1 cellular context compared by ENCODE assay signal in the genomic region with DNA sequence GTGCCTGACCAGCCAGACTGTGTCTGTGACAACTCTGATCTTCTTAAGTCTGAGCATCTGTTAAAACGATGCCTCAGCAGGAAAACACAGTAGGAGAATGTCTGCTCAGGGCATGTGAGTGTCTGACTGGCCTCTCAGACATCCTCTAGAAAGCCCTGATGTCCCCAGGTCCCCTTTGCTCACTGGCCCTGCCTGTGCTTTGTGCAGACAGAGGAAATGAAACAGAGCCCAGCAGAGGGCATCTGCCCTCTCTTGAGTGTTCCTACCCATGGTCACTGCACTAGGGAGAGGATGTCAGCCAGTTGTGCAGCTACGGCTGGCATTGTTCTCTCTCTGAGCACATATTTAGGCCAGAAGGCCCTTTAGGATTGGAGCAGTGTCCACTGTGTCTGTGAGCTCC.
TF ChIP-seq lines count a peak whose summit lies in the region.

No MANE protein-coding gene starts in this region.

TF ChIP-seq in HCT116, 20 proteins besides CTCF, POLR2A, EP300 and RAD21 (continued from another document):
- TF ChIP-seq, protein P1, sequence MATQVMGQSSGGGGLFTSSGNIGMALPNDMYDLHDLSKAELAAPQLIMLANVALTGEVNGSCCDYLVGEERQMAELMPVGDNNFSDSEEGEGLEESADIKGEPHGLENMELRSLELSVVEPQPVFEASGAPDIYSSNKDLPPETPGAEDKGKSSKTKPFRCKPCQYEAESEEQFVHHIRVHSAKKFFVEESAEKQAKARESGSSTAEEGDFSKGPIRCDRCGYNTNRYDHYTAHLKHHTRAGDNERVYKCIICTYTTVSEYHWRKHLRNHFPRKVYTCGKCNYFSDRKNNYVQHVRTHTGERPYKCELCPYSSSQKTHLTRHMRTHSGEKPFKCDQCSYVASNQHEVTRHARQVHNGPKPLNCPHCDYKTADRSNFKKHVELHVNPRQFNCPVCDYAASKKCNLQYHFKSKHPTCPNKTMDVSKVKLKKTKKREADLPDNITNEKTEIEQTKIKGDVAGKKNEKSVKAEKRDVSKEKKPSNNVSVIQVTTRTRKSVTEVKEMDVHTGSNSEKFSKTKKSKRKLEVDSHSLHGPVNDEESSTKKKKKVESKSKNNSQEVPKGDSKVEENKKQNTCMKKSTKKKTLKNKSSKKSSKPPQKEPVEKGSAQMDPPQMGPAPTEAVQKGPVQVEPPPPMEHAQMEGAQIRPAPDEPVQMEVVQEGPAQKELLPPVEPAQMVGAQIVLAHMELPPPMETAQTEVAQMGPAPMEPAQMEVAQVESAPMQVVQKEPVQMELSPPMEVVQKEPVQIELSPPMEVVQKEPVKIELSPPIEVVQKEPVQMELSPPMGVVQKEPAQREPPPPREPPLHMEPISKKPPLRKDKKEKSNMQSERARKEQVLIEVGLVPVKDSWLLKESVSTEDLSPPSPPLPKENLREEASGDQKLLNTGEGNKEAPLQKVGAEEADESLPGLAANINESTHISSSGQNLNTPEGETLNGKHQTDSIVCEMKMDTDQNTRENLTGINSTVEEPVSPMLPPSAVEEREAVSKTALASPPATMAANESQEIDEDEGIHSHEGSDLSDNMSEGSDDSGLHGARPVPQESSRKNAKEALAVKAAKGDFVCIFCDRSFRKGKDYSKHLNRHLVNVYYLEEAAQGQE (IDR thresholded peaks at IDR 0.05; ENCODE audit: low read depth) = no peak
- no peak for TF ChIP-seq YY1 (IDR thresholded peaks at IDR 0.05; ENCODE audit: extremely low read depth, insufficient replicate concordance, low read depth, low read length)
- no peak for TF ChIP-seq CEBPB (IDR thresholded peaks at IDR 0.05; ENCODE audit: low read depth)
- TF ChIP-seq, protein P2, sequence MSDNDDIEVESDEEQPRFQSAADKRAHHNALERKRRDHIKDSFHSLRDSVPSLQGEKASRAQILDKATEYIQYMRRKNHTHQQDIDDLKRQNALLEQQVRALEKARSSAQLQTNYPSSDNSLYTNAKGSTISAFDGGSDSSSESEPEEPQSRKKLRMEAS (IDR thresholded peaks at IDR 0.05) = no peak
- no peak for TF ChIP-seq JUND (IDR thresholded peaks at IDR 0.05)
